36 cellular contexts compared by ENCODE assay signal in genomic region chr3:160598865-160599264, GRCh38.
"Had no signal": no experiment of that assay in that cellular context is flagged by ENCODE, and none has a peak within 500 bp of the region (broad histone marks: within the 10 kb centered on the region; RNA-seq: fewer than 3 reads in every experiment).

No MANE protein-coding gene starts in this region.

- H3K27ac ChIP-seq: adrenal gland, body of pancreas, esophagus muscularis mucosa, foreskin keratinocyte, gastrocnemius medialis, WERI-Rb-1 had no signal

- H3K4me1 ChIP-seq: adrenal gland, esophagus muscularis mucosa, foreskin keratinocyte, gastrocnemius medialis had no signal

- H3K36me3 ChIP-seq: adrenal gland, esophagus muscularis mucosa, gastrocnemius medialis, WERI-Rb-1 had no signal

- H3K4me1 Mint-ChIP-seq: activated B cell treated with CpG ODN at 0.5 μM for 24 hours; activated CD8-positive, alpha-beta memory T cell treated with anti-CD3 and anti-CD28 coated beads, Interleukin-2, amount 10 ng/mL, durations not matched to agents 7 days and 5 days; activated naive CD4-positive, alpha-beta T cell treated with anti-CD3 and anti-CD28 coated beads, Interleukin-2, amount 50 U/mL, for 24 hours; activated naive CD8-positive, alpha-beta T cell treated with anti-CD3 and anti-CD28 coated beads for 36 hours; activated naive CD8-positive, alpha-beta T cell treated with anti-CD3 and anti-CD28 coated beads, Interleukin-2, amount 50 U/mL, for 24 hours had no signal

- FAIRE-seq: colon had no signal

- H3K36me3 Mint-ChIP-seq: activated CD4-positive, alpha-beta memory T cell treated with anti-CD3 and anti-CD28 coated beads for 36 hours; activated CD8-positive, alpha-beta memory T cell treated with anti-CD3 and anti-CD28 coated beads, Interleukin-2, amount 10 ng/mL, durations not matched to agents 7 days and 5 days; activated naive CD4-positive, alpha-beta T cell treated with anti-CD3 and anti-CD28 coated beads, Interleukin-2, amount 50 U/mL, for 24 hours; activated naive CD8-positive, alpha-beta T cell treated with anti-CD3 and anti-CD28 coated beads for 36 hours had no signal

- DNase-seq: activated B cell treated with CpG ODN at 0.5 μM for 24 hours; activated CD4-positive, alpha-beta memory T cell treated with anti-CD3 and anti-CD28 coated beads for 36 hours; activated CD4-positive, alpha-beta T cell treated with anti-CD3 and anti-CD28 coated beads for 48 hours; activated CD8-positive, alpha-beta memory T cell treated with anti-CD3 and anti-CD28 coated beads, Interleukin-2, amount 10 ng/mL, durations not matched to agents 7 days and 5 days; activated CD8-positive, alpha-beta memory T cell treated with anti-CD3 and anti-CD28 coated beads, Interleukin-2, amount 50 U/mL, for 4 hours; activated CD8-positive, alpha-beta T cell treated with anti-CD3 and anti-CD28 coated beads, Interleukin-2, amount 10 ng/mL, durations not matched to agents 7 days and 5 days; activated effector memory CD4-positive, alpha-beta T cell treated with anti-CD3 and anti-CD28 coated beads, Interleukin-2, amount 50 U/mL, for 16 hours; activated naive CD4-positive, alpha-beta T cell treated with anti-CD3 and anti-CD28 coated beads for 36 hours; activated naive CD8-positive, alpha-beta T cell treated with anti-CD3 and anti-CD28 coated beads for 36 hours; activated naive CD8-positive, alpha-beta T cell treated with anti-CD3 and anti-CD28 coated beads, Interleukin-2, amount 50 U/mL, for 24 hours; activated T-cell treated with anti-CD3 and anti-CD28 coated beads, Interleukin-2, amount 50 U/mL, for 1 hour; activated T-cell treated with anti-CD3 and anti-CD28 coated beads, Interleukin-2, amount 50 U/mL, for 48 hours; adrenal gland; amygdala; aorta; body of pancreas; caudate nucleus; cortex of kidney; dermis blood vessel endothelial cell; effector CD4-positive, alpha-beta T cell; effector memory CD8-positive, alpha-beta T cell; erythroblast; foreskin keratinocyte; gastrocnemius medialis; glutamatergic neuron; T-helper 1 cell; T-helper 17 cell; T1000; WERI-Rb-1 had no signal

- H3K9me3 Mint-ChIP-seq: activated naive CD4-positive, alpha-beta T cell treated with anti-CD3 and anti-CD28 coated beads, Interleukin-2, amount 50 U/mL, for 24 hours; activated naive CD8-positive, alpha-beta T cell treated with anti-CD3 and anti-CD28 coated beads for 36 hours; activated T-helper 1 cell treated with anti-CD3 and anti-CD28 coated beads, Interleukin-12 subunit alpha, Interleukin-12 subunit beta, Interleukin-2, Interleukin-4 antibody, amounts not matched to agents 30 ng/mL and 10 ng/mL and 1 ng/mL, durations not matched to agents 14 hours and 24 hours and 36 hours; activated T-helper 2 cell treated with anti-CD3 and anti-CD28 coated beads, Interferon-gamma antibody, Interleukin-2, Interleukin-4, amounts not matched to agents 10 μg/mL and 5 μg/mL and 100 μg/mL, durations not matched to agents 14 hours and 24 hours and 36 hours; T-helper 2 cell treated with Interferon-gamma antibody and Interleukin-4, amounts not matched to agents 5 μg/mL and 100 μg/mL, for 36 hours had no signal

- H3K27me3 Mint-ChIP-seq: activated CD4-positive, alpha-beta memory T cell treated with anti-CD3 and anti-CD28 coated beads for 36 hours; activated naive CD4-positive, alpha-beta T cell treated with anti-CD3 and anti-CD28 coated beads, Interleukin-2, amount 50 U/mL, for 24 hours; activated naive CD8-positive, alpha-beta T cell treated with anti-CD3 and anti-CD28 coated beads for 36 hours had no signal

- H3K4me3 ChIP-seq: adrenal gland, body of pancreas, esophagus muscularis mucosa, gastrocnemius medialis had no signal

- H3K27ac Mint-ChIP-seq: activated B cell treated with CpG ODN at 0.5 μM for 24 hours; activated CD4-positive, alpha-beta memory T cell treated with anti-CD3 and anti-CD28 coated beads for 36 hours; activated CD8-positive, alpha-beta memory T cell treated with anti-CD3 and anti-CD28 coated beads, Interleukin-2, amount 10 ng/mL, durations not matched to agents 7 days and 5 days; activated CD8-positive, alpha-beta T cell treated with anti-CD3 and anti-CD28 coated beads, Interleukin-2, amount 10 ng/mL, durations not matched to agents 7 days and 5 days; activated naive CD4-positive, alpha-beta T cell treated with anti-CD3 and anti-CD28 coated beads for 36 hours; activated naive CD4-positive, alpha-beta T cell treated with anti-CD3 and anti-CD28 coated beads, Interleukin-2, amount 50 U/mL, for 24 hours; activated naive CD8-positive, alpha-beta T cell treated with anti-CD3 and anti-CD28 coated beads for 36 hours; activated naive CD8-positive, alpha-beta T cell treated with anti-CD3 and anti-CD28 coated beads, Interleukin-2, amount 50 U/mL, for 24 hours; activated T-helper 1 cell treated with anti-CD3 and anti-CD28 coated beads, Interleukin-12 subunit alpha, Interleukin-12 subunit beta, Interleukin-2, Interleukin-4 antibody, amounts not matched to agents 30 ng/mL and 10 ng/mL and 1 ng/mL, durations not matched to agents 14 hours and 24 hours and 36 hours; activated T-helper 2 cell treated with anti-CD3 and anti-CD28 coated beads, Interferon-gamma antibody, Interleukin-2, Interleukin-4, amounts not matched to agents 10 μg/mL and 5 μg/mL and 100 μg/mL, durations not matched to agents 14 hours and 24 hours and 36 hours; effector memory CD8-positive, alpha-beta T cell; T-helper 17 cell; T-helper 2 cell treated with Interferon-gamma antibody and Interleukin-4, amounts not matched to agents 5 μg/mL and 100 μg/mL, for 36 hours had no signal

- H3K27me3 ChIP-seq: adrenal gland, body of pancreas, esophagus muscularis mucosa, foreskin keratinocyte, gastrocnemius medialis had no signal

- H3K4me3 Mint-ChIP-seq: activated B cell treated with CpG ODN at 0.5 μM for 24 hours; activated CD4-positive, alpha-beta memory T cell treated with anti-CD3 and anti-CD28 coated beads for 36 hours; activated CD8-positive, alpha-beta memory T cell treated with anti-CD3 and anti-CD28 coated beads, Interleukin-2, amount 10 ng/mL, durations not matched to agents 7 days and 5 days; activated CD8-positive, alpha-beta T cell treated with anti-CD3 and anti-CD28 coated beads, Interleukin-2, amount 10 ng/mL, durations not matched to agents 7 days and 5 days; activated naive CD4-positive, alpha-beta T cell treated with anti-CD3 and anti-CD28 coated beads for 36 hours; activated naive CD4-positive, alpha-beta T cell treated with anti-CD3 and anti-CD28 coated beads, Interleukin-2, amount 50 U/mL, for 24 hours; activated naive CD8-positive, alpha-beta T cell treated with anti-CD3 and anti-CD28 coated beads for 36 hours; activated naive CD8-positive, alpha-beta T cell treated with anti-CD3 and anti-CD28 coated beads, Interleukin-2, amount 50 U/mL, for 24 hours; activated T-helper 1 cell treated with anti-CD3 and anti-CD28 coated beads, Interleukin-12 subunit alpha, Interleukin-12 subunit beta, Interleukin-2, Interleukin-4 antibody, amounts not matched to agents 30 ng/mL and 10 ng/mL and 1 ng/mL, durations not matched to agents 14 hours and 24 hours and 36 hours; effector memory CD8-positive, alpha-beta T cell; T-helper 17 cell; T-helper 2 cell treated with Interferon-gamma antibody and Interleukin-4, amounts not matched to agents 5 μg/mL and 100 μg/mL, for 36 hours had no signal

- ATAC-seq: activated CD4-positive, CD25-positive, alpha-beta regulatory T cell treated with anti-CD3 and anti-CD28 coated beads, Interleukin-2, amount 50 U/mL, for 24 hours; activated CD8-positive, alpha-beta memory T cell treated with anti-CD3 and anti-CD28 coated beads, Interleukin-2, amount 10 ng/mL, durations not matched to agents 7 days and 5 days; activated CD8-positive, alpha-beta T cell treated with anti-CD3 and anti-CD28 coated beads, Interleukin-2, amount 10 ng/mL, durations not matched to agents 7 days and 5 days; activated naive CD8-positive, alpha-beta T cell treated with anti-CD3 and anti-CD28 coated beads, Interleukin-2, amount 50 U/mL, for 24 hours; body of pancreas; effector memory CD8-positive, alpha-beta T cell; foreskin keratinocyte; gastrocnemius medialis; T-helper 17 cell had no signal

- H3K9me3 ChIP-seq: adrenal gland, body of pancreas, esophagus muscularis mucosa, gastrocnemius medialis had no signal
